8 cellular contexts compared by ENCODE assay signal in genomic region chr3:47009225-47010049, GRCh38. TPM values are rescaled to one million over a fixed set of nuclear protein-coding genes. Genes with fewer than 3 reads are reported as not detected.
DNase-seq lines count a peak whose midpoint lies in the region; ATAC-seq and TF ChIP-seq lines count a peak whose summit lies in the region.

No MANE protein-coding gene starts in this region.

- H3K4me2 ChIP-seq in osteoblast (ENCODE audit: insufficient read depth, low read length) = peak overlapping the region; percentile 91

- H3K4me3 ChIP-seq in osteoblast (ENCODE audit: insufficient read depth, low read length) (peak overlapping the region; percentile 75), thoracic aorta (peak overlapping the region; percentile 86)

- no peaks in the 10 kb centered on the region for H3K36me3 ChIP-seq in osteoblast (ENCODE audit: insufficient read depth, low read length)
- peaks cover 5% of the 10 kb centered on the region for H3K36me3 ChIP-seq in thoracic aorta

- peak; percentile 43 for TF ChIP-seq POLR2A in GM18526 (IDR thresholded peaks at IDR 0.05; ENCODE audit: extremely low read depth, insufficient read length)

- no peaks in the 10 kb centered on the region for H3K79me2 ChIP-seq in osteoblast (ENCODE audit: insufficient read depth, low read length)

- no peak for TF ChIP-seq CTCF in RWPE1 (conservative IDR thresholded peaks at IDR 0.05; ENCODE audit: low read depth)
- no peak for TF ChIP-seq CTCF in glutamatergic neuron (IDR thresholded peaks at IDR 0.05; ENCODE audit: partially characterized antibody, unreplicated experiment)
- TF ChIP-seq CTCF in osteoblast (IDR thresholded peaks at IDR 0.05; ENCODE audit: extremely low read depth, low read depth, low read length) = no peak
- TF ChIP-seq CTCF in thoracic aorta (IDR thresholded peaks at IDR 0.05) = no peak

- H3K4me3 Mint-ChIP-seq in activated naive CD4-positive, alpha-beta T cell treated with anti-CD3 and anti-CD28 coated beads, Interleukin-2, amount 50 U/mL, for 24 hours = peak overlapping the region; percentile 66
- peak overlapping the region; percentile 79 for H3K4me3 Mint-ChIP-seq in glutamatergic neuron (ENCODE audit: unreplicated experiment)

- H2AFZ ChIP-seq in osteoblast (ENCODE audit: low read length) = peak overlapping the region; percentile 89

- no peaks in the 10 kb centered on the region for H3K27me3 Mint-ChIP-seq in activated naive CD4-positive, alpha-beta T cell treated with anti-CD3 and anti-CD28 coated beads, Interleukin-2, amount 50 U/mL, for 24 hours
- H3K27me3 Mint-ChIP-seq in glutamatergic neuron (ENCODE audit: unreplicated experiment) = peaks cover 10% of the 10 kb centered on the region

- peak overlapping the region; percentile 83 for H3K27ac ChIP-seq in RWPE1
- H3K27ac ChIP-seq in osteoblast (ENCODE audit: low read depth, low read length) = peak overlapping the region; percentile 78
- H3K27ac ChIP-seq in thoracic aorta = peak overlapping the region; percentile 75 to 84

- no peaks in the 10 kb centered on the region for H3K36me3 Mint-ChIP-seq in activated naive CD4-positive, alpha-beta T cell treated with anti-CD3 and anti-CD28 coated beads, Interleukin-2, amount 50 U/mL, for 24 hours
- H3K36me3 Mint-ChIP-seq in glutamatergic neuron (ENCODE audit: unreplicated experiment) = peaks cover 6% of the 10 kb centered on the region

- no peak overlapping the region for H3K27ac Mint-ChIP-seq in activated naive CD4-positive, alpha-beta T cell treated with anti-CD3 and anti-CD28 coated beads, Interleukin-2, amount 50 U/mL, for 24 hours
- no peak overlapping the region for H3K27ac Mint-ChIP-seq in glutamatergic neuron (ENCODE audit: unreplicated experiment)

- DNase-seq in RWPE1 (ENCODE audit: low spot score) (peak; percentile 79), glutamatergic neuron (peak; percentile 83), osteoblast (ENCODE audit: insufficient read length, low spot score, missing footprints) (peak; percentile 100), thoracic aorta (ENCODE audit: low spot score) (peak; percentile 46), SW480 (ENCODE audit: low spot score) (no peak)

- no peaks in the 10 kb centered on the region for H4K20me1 ChIP-seq in osteoblast (ENCODE audit: insufficient read depth, low read length)

- CTCF ChIA-PET in RWPE1 (lab: Yijun Ruan, JAX) = interaction anchor here (1.0 kb wide), 1 partner anchor 11 kb away, joined by 4 read pairs; no protein-coding TSS in a partner anchor

- H3K9me3 Mint-ChIP-seq in activated naive CD4-positive, alpha-beta T cell treated with anti-CD3 and anti-CD28 coated beads, Interleukin-2, amount 50 U/mL, for 24 hours = no peaks in the 10 kb centered on the region
- H3K9me3 Mint-ChIP-seq in glutamatergic neuron (ENCODE audit: unreplicated experiment) = peaks cover 5% of the 10 kb centered on the region

- ATAC-seq in HG03039 (IDR thresholded peaks at IDR 0.05; ENCODE audit: unreplicated experiment) = peak; percentile 76
- ATAC-seq in thoracic aorta (ENCODE audit: insufficient number of reproducible peaks, low FRiP score, low read depth) = peak; percentile 76

- peaks cover 4% of the 10 kb centered on the region for H3K4me1 Mint-ChIP-seq in activated naive CD4-positive, alpha-beta T cell treated with anti-CD3 and anti-CD28 coated beads, Interleukin-2, amount 50 U/mL, for 24 hours
- peaks cover 2% of the 10 kb centered on the region for H3K4me1 Mint-ChIP-seq in glutamatergic neuron (ENCODE audit: low read depth, unreplicated experiment)

- H3K4me1 ChIP-seq in osteoblast (ENCODE audit: insufficient read depth, low read length) (peaks cover 15% of the 10 kb centered on the region), thoracic aorta (ENCODE audit: control insufficient read depth in 1 of 2, low read depth in 2 of 2) (peaks cover 0 to 9% of the 10 kb centered on the region in 2 donors)

- POLR2A ChIA-PET in RWPE1 (lab: Yijun Ruan, JAX; ENCODE audit: low non-redundant PET) = no interaction called here

- H3K27me3 ChIP-seq in osteoblast (ENCODE audit: insufficient read depth, low read length) (no peaks in the 10 kb centered on the region), thoracic aorta (replicated peaks; ENCODE audit: insufficient read depth) (no peaks in the 10 kb centered on the region)

- H3K9me3 ChIP-seq in osteoblast (ENCODE audit: low read depth, low read length) (no peaks in the 10 kb centered on the region), thoracic aorta (no peaks in the 10 kb centered on the region)

RNA-seq across cellular contexts. Expression of gene NBEAL2, which starts 30.0 kb away (rescaled TPM):
- 38.0 TPM for total RNA-seq in glutamatergic neuron (ENCODE audit: unreplicated experiment)
- 2.1 and 4.3 TPM in 2 replicates for total RNA-seq in osteoblast
- total RNA-seq in thoracic aorta = 10 to 100 TPM; 39.7 to 48.7 TPM

RNA-seq across cellular contexts. Expression of gene CCDC12, which starts 32.9 kb away (rescaled TPM):
- 41.4 TPM for total RNA-seq in glutamatergic neuron (ENCODE audit: unreplicated experiment)
- 17.4 and 20.6 TPM in 2 replicates for total RNA-seq in osteoblast
- 10 to 100 TPM; 29.8 to 58.8 TPM for total RNA-seq in thoracic aorta
